In the genomic region with DNA sequence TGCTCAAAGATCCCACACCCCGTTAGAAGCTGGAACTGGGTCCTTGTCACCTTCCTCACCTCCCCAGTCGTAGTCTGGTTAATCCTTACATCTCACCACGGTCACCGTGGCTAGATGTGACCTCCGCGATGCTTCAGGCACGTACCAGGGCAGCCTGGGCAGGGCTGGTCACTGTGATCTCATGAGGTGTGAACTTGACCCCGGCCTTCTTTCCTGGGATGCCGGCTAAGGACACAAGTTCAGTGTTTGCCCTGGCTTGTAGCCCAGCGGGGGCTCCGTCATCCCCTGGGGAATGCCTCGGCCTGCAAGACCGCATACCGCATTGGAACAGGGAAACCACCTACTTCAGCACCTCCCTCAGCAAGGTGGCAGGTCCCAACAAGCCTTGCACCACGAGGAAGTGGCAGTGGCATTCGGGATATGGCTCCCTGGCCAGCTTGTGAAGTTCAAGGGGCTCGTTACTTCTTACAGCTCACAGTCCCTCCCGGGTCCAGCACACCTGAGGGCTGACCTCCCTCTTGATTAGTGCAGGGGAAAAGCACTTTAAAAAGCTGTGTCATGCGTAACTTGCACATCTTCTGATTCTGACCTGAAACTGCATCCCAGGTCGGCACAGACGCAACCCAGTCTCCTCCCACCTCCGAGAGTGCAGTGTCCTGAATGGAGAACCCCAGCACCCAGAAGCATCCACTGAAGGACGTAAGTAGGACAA, we compare ENCODE assay signal across 1 cellular context.
TF ChIP-seq lines count a peak whose summit lies in the region.

No MANE protein-coding gene starts in this region.

TF ChIP-seq in HepG2, 621 proteins besides CTCF, POLR2A, EP300 and RAD21 (continued from another document and continues in another):
- TF ChIP-seq, protein P1, sequence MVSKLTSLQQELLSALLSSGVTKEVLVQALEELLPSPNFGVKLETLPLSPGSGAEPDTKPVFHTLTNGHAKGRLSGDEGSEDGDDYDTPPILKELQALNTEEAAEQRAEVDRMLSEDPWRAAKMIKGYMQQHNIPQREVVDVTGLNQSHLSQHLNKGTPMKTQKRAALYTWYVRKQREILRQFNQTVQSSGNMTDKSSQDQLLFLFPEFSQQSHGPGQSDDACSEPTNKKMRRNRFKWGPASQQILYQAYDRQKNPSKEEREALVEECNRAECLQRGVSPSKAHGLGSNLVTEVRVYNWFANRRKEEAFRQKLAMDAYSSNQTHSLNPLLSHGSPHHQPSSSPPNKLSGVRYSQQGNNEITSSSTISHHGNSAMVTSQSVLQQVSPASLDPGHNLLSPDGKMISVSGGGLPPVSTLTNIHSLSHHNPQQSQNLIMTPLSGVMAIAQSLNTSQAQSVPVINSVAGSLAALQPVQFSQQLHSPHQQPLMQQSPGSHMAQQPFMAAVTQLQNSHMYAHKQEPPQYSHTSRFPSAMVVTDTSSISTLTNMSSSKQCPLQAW (CRISPR knock-in tag; IDR thresholded peaks at IDR 0.05) = peak; percentile 92
- TF ChIP-seq ZFP90 (CRISPR knock-in tag; IDR thresholded peaks at IDR 0.05; ENCODE audit: borderline replicate concordance) = peak; percentile 62; the same call in 1 of the 2 replicates
- TF ChIP-seq, protein P2, sequence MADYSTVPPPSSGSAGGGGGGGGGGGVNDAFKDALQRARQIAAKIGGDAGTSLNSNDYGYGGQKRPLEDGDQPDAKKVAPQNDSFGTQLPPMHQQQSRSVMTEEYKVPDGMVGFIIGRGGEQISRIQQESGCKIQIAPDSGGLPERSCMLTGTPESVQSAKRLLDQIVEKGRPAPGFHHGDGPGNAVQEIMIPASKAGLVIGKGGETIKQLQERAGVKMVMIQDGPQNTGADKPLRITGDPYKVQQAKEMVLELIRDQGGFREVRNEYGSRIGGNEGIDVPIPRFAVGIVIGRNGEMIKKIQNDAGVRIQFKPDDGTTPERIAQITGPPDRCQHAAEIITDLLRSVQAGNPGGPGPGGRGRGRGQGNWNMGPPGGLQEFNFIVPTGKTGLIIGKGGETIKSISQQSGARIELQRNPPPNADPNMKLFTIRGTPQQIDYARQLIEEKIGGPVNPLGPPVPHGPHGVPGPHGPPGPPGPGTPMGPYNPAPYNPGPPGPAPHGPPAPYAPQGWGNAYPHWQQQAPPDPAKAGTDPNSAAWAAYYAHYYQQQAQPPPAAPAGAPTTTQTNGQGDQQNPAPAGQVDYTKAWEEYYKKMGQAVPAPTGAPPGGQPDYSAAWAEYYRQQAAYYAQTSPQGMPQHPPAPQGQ (CRISPR knock-in tag; IDR thresholded peaks at IDR 0.05; ENCODE audit: borderline replicate concordance) = no peak
- TF ChIP-seq ZNF672 (CRISPR knock-in tag; IDR thresholded peaks at IDR 0.05) = no peak
- no peak for TF ChIP-seq RBFOX2 (IDR thresholded peaks at IDR 0.05; ENCODE audit: low read depth, low read length)
- TF ChIP-seq STAG1 (CRISPR knock-in tag; IDR thresholded peaks at IDR 0.05) = 0 out of 2 replicates have a peak, but pooled peaks have one; percentile 19
- TF ChIP-seq U2AF2 (IDR thresholded peaks at IDR 0.05; ENCODE audit: low read depth, low read length) = no peak
- no peak for TF ChIP-seq CBX2 (IDR thresholded peaks at IDR 0.05; ENCODE audit: low read depth, low read length)
- no peak for TF ChIP-seq CBX2 (CRISPR knock-in tag; IDR thresholded peaks at IDR 0.05; ENCODE audit: low read depth)
- TF ChIP-seq SALL2 (CRISPR knock-in tag; IDR thresholded peaks at IDR 0.05) = 0 out of 2 replicates have a peak, but pooled peaks have one; percentile 71
- TF ChIP-seq, protein P3, sequence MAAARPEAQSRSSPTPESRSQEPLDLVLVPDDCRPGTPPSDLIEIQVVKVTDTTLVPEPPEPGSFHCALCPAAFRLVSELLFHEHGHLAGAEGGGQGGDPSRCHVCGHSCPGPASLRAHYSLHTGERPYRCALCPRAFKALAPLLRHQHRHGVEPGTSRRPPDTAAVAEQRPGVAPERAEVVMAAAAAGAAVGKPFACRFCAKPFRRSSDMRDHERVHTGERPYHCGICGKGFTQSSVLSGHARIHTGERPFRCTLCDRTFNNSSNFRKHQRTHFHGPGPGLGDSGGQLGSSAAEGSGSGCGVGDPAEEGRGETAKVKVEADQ (CRISPR knock-in tag; IDR thresholded peaks at IDR 0.05; ENCODE audit: borderline replicate concordance) = no peak; the same call in 1 of the 2 replicates
- TF ChIP-seq, protein P4, sequence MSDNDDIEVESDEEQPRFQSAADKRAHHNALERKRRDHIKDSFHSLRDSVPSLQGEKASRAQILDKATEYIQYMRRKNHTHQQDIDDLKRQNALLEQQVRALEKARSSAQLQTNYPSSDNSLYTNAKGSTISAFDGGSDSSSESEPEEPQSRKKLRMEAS (IDR thresholded peaks at IDR 0.05) = peak; percentile 64; the same call in 1 of the 2 replicates
- TF ChIP-seq ZNF883 (CRISPR knock-in tag; IDR thresholded peaks at IDR 0.05; ENCODE audit: not compliant biosample characterization) = peak; percentile 34
- TF ChIP-seq, protein P5, sequence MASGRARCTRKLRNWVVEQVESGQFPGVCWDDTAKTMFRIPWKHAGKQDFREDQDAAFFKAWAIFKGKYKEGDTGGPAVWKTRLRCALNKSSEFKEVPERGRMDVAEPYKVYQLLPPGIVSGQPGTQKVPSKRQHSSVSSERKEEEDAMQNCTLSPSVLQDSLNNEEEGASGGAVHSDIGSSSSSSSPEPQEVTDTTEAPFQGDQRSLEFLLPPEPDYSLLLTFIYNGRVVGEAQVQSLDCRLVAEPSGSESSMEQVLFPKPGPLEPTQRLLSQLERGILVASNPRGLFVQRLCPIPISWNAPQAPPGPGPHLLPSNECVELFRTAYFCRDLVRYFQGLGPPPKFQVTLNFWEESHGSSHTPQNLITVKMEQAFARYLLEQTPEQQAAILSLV (CRISPR knock-in tag; IDR thresholded peaks at IDR 0.05; ENCODE audit: borderline replicate concordance) = peak; percentile 80
- TF ChIP-seq, protein P6, sequence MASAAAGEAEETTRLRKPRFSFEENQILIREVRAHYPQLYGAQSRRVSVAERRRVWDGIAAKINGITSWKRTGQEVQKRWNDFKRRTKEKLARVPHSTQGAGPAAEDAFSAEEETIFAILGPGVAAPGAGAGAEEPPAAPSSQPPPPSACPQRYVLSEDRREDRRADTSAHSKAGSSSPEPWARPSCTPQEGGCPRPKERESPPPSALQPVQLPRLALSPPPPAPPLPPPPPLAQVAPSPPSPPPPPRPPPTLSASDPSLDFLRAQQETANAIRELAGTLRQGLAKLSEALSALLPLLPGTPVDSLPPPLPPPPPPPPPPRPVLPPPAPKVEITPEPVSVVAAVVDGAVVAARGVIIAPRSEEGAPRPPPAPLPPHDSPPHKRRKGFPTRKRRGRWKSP (CRISPR knock-in tag; IDR thresholded peaks at IDR 0.05) = no peak
- TF ChIP-seq ZFYVE20 (CRISPR knock-in tag; IDR thresholded peaks at IDR 0.05; ENCODE audit: borderline replicate concordance, low read depth) = no peak
- peak; percentile 56; the same call in 1 of the 2 replicates for TF ChIP-seq ZBTB21 (CRISPR knock-in tag; IDR thresholded peaks at IDR 0.05)
- TF ChIP-seq MEIS1 (CRISPR knock-in tag; IDR thresholded peaks at IDR 0.05; ENCODE audit: borderline replicate concordance) = no peak
- TF ChIP-seq ZNF724P (CRISPR knock-in tag; IDR thresholded peaks at IDR 0.05; ENCODE audit: borderline replicate concordance) = 0 out of 2 replicates have a peak, but pooled peaks have one; percentile 68
- TF ChIP-seq, protein P7, sequence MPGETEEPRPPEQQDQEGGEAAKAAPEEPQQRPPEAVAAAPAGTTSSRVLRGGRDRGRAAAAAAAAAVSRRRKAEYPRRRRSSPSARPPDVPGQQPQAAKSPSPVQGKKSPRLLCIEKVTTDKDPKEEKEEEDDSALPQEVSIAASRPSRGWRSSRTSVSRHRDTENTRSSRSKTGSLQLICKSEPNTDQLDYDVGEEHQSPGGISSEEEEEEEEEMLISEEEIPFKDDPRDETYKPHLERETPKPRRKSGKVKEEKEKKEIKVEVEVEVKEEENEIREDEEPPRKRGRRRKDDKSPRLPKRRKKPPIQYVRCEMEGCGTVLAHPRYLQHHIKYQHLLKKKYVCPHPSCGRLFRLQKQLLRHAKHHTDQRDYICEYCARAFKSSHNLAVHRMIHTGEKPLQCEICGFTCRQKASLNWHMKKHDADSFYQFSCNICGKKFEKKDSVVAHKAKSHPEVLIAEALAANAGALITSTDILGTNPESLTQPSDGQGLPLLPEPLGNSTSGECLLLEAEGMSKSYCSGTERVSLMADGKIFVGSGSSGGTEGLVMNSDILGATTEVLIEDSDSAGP (CRISPR knock-in tag; IDR thresholded peaks at IDR 0.05; ENCODE audit: borderline replicate concordance) = peak; percentile 83; the same call in 1 of the 2 replicates
- TF ChIP-seq SSRP1 (CRISPR knock-in tag; IDR thresholded peaks at IDR 0.05) = peak; percentile 22; the same call in 1 of the 2 replicates
- TF ChIP-seq, protein P8, sequence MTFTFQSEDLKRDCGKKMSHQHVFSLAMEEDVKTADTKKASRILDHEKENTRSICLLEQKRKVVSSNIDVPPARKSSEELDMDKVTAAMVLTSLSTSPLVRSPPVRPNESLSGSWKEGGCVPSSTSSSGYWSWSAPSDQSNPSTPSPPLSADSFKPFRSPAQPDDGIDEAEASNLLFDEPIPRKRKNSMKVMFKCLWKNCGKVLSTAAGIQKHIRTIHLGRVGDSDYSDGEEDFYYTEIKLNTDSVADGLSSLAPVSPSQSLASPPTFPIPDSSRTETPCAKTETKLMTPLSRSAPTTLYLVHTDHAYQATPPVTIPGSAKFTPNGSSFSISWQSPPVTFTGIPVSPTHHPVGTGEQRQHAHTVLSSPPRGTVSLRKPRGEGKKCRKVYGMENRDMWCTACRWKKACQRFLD (CRISPR knock-in tag; IDR thresholded peaks at IDR 0.05; ENCODE audit: borderline replicate concordance) = no peak
- TF ChIP-seq RELA (CRISPR knock-in tag; IDR thresholded peaks at IDR 0.05) = peak; percentile 39; the same call in 1 of the 2 replicates
- peak; percentile 87; the same call in 1 of the 2 replicates for TF ChIP-seq HMG20A (CRISPR knock-in tag; IDR thresholded peaks at IDR 0.05; ENCODE audit: borderline replicate concordance)
- TF ChIP-seq MEIS2 (CRISPR knock-in tag; IDR thresholded peaks at IDR 0.05) = peak; percentile 79
- peak; percentile 51 for TF ChIP-seq POLR2AphosphoS5 (IDR thresholded peaks at IDR 0.05; ENCODE audit: low read depth, low read length)
- TF ChIP-seq SOX5 (CRISPR knock-in tag; IDR thresholded peaks at IDR 0.05; ENCODE audit: borderline replicate concordance) = peak; percentile 79; the same call in 1 of the 2 replicates
- peak; percentile 48; the same call in 1 of the 2 replicates for TF ChIP-seq GATA4 (IDR thresholded peaks at IDR 0.05; ENCODE audit: borderline replicate concordance, low read depth)
- peak; percentile 87; the same call in 1 of the 2 replicates for TF ChIP-seq NR2F2 (IDR thresholded peaks at IDR 0.05; ENCODE audit: borderline replicate concordance, low read depth)
- TF ChIP-seq, protein P9, sequence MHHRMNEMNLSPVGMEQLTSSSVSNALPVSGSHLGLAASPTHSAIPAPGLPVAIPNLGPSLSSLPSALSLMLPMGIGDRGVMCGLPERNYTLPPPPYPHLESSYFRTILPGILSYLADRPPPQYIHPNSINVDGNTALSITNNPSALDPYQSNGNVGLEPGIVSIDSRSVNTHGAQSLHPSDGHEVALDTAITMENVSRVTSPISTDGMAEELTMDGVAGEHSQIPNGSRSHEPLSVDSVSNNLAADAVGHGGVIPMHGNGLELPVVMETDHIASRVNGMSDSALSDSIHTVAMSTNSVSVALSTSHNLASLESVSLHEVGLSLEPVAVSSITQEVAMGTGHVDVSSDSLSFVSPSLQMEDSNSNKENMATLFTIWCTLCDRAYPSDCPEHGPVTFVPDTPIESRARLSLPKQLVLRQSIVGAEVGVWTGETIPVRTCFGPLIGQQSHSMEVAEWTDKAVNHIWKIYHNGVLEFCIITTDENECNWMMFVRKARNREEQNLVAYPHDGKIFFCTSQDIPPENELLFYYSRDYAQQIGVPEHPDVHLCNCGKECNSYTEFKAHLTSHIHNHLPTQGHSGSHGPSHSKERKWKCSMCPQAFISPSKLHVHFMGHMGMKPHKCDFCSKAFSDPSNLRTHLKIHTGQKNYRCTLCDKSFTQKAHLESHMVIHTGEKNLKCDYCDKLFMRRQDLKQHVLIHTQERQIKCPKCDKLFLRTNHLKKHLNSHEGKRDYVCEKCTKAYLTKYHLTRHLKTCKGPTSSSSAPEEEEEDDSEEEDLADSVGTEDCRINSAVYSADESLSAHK (CRISPR knock-in tag; IDR thresholded peaks at IDR 0.05; ENCODE audit: borderline replicate concordance) = no peak
- TF ChIP-seq JUNB (CRISPR knock-in tag; IDR thresholded peaks at IDR 0.05; ENCODE audit: borderline replicate concordance) = peak; percentile 48; the same call in 1 of the 2 replicates
- no peak for TF ChIP-seq WIZ (CRISPR knock-in tag; IDR thresholded peaks at IDR 0.05)
- TF ChIP-seq TP53 (CRISPR knock-in tag; conservative IDR thresholded peaks at IDR 0.05) = no peak; the same call in 1 of the 2 replicates
- TF ChIP-seq JUN (CRISPR knock-in tag; IDR thresholded peaks at IDR 0.05) = peak; percentile 91
- no peak for TF ChIP-seq NFE2L2 (IDR thresholded peaks at IDR 0.05; ENCODE audit: low read length)
- no peak for TF ChIP-seq ZNF383 (CRISPR knock-in tag; IDR thresholded peaks at IDR 0.05; ENCODE audit: borderline replicate concordance)
- no peak for TF ChIP-seq ZNF496 (CRISPR knock-in tag; IDR thresholded peaks at IDR 0.05; ENCODE audit: insufficient replicate concordance)
- TF ChIP-seq, protein P10, sequence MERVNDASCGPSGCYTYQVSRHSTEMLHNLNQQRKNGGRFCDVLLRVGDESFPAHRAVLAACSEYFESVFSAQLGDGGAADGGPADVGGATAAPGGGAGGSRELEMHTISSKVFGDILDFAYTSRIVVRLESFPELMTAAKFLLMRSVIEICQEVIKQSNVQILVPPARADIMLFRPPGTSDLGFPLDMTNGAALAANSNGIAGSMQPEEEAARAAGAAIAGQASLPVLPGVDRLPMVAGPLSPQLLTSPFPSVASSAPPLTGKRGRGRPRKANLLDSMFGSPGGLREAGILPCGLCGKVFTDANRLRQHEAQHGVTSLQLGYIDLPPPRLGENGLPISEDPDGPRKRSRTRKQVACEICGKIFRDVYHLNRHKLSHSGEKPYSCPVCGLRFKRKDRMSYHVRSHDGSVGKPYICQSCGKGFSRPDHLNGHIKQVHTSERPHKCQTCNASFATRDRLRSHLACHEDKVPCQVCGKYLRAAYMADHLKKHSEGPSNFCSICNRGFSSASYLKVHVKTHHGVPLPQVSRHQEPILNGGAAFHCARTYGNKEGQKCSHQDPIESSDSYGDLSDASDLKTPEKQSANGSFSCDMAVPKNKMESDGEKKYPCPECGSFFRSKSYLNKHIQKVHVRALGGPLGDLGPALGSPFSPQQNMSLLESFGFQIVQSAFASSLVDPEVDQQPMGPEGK (CRISPR knock-in tag; IDR thresholded peaks at IDR 0.05) = peak; percentile 93
- no peak for TF ChIP-seq ZSCAN22 (CRISPR knock-in tag; IDR thresholded peaks at IDR 0.05)
- TF ChIP-seq ZNF329 (CRISPR knock-in tag; IDR thresholded peaks at IDR 0.05; ENCODE audit: low read depth) = no peak
- no peak for TF ChIP-seq SNAPC2 (CRISPR knock-in tag; IDR thresholded peaks at IDR 0.05)
- TF ChIP-seq ZNF629 (CRISPR knock-in tag; conservative IDR thresholded peaks at IDR 0.05) = peak; percentile 43
- TF ChIP-seq, protein P11, sequence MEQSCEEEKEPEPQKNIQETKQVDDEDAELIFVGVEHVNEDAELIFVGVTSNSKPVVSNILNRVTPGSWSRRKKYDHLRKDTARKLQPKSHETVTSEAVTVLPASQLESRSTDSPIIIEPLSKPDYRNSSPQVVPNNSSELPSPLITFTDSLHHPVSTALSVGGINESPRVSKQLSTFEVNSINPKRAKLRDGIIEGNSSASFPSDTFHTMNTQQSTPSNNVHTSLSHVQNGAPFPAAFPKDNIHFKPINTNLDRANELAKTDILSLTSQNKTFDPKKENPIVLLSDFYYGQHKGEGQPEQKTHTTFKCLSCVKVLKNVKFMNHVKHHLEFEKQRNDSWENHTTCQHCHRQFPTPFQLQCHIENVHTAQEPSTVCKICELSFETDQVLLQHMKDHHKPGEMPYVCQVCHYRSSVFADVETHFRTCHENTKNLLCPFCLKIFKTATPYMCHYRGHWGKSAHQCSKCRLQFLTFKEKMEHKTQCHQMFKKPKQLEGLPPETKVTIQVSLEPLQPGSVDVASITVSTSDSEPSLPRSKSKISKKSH (CRISPR knock-in tag; IDR thresholded peaks at IDR 0.05; ENCODE audit: borderline replicate concordance) = no peak
- TF ChIP-seq FOXJ3 (CRISPR knock-in tag; IDR thresholded peaks at IDR 0.05; ENCODE audit: borderline replicate concordance) = 0 out of 2 replicates have a peak, but pooled peaks have one; percentile 54
